In the genomic region with DNA sequence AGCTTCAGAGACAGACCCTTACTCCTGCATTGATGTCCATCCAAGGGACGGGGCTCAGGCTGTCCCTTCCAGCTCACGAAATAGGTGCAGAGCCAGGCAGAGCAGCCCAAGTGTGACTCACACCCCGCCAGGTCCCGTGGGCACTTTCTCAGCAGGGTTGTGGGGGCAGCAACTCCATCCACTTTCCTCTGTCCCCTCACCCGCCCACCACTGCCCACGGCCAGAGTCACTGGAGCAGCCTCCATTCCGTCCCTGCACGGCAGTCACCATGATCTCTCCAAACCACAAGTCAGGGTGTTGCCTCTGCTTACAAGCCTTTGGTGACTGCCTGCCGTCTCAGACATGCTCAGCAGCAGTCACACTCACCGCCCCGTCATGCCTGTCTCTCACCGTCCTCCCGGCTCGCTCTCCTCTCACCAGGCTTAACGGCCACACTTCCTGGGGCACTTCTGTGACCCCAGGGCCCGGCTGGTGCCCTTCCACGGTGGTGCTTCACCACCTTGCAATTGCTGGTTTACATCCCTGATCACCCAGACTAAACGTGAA, we compare ENCODE assay signal across 8 cellular contexts. TPM values are rescaled to one million over a fixed set of nuclear protein-coding genes. Genes with fewer than 3 reads are reported as not detected.
DNase-seq lines count a peak whose midpoint lies in the region; ATAC-seq and TF ChIP-seq lines count a peak whose summit lies in the region.

No MANE protein-coding gene starts in this region.

- no peak overlapping the region for H3K27ac ChIP-seq in GM23338 (ENCODE audit: low read depth)

- H3K9me2 ChIP-seq in GM23338 (ENCODE audit: insufficient read depth): no peaks in the 10 kb centered on the region

- no peak for DNase-seq in GM23338 (ENCODE audit: low spot score)
- DNase-seq in activated CD4-positive, alpha-beta T cell treated with anti-CD3 and anti-CD28 coated beads, Interleukin-2, amount 10 ng/mL, durations not matched to agents 24 days and 14 days: peak; percentile 81
- peak; percentile 92 for DNase-seq in epithelial cell of esophagus (ENCODE audit: low read depth)
- peak in 2 of 3 donors; percentile 33 to 36 for DNase-seq in stimulated activated CD4-positive, alpha-beta T cell treated with anti-CD3 and anti-CD28 coated beads, Interleukin-12 subunit alpha, Interleukin-12 subunit beta, amount 100 ng/mL, for 48 hours (ENCODE audit: low read depth in 2 of 3, low spot score in 1 of 3)
- no peak for DNase-seq in glutamatergic neuron
- no peak for DNase-seq in retina
- no peak for DNase-seq in type B pancreatic cell (ENCODE audit: extremely low spot score, unreplicated experiment)

- H3K4me3 ChIP-seq in GM23338 (no peak overlapping the region), epithelial cell of esophagus (ENCODE audit: low read length) (no peak overlapping the region)

- H3K27me3 Mint-ChIP-seq in GM23338 (ENCODE audit: insufficient read depth, low read depth, poor library complexity) (peaks cover 6% of the 10 kb centered on the region), glutamatergic neuron (ENCODE audit: unreplicated experiment) (peaks cover 2% of the 10 kb centered on the region), type B pancreatic cell (no peaks in the 10 kb centered on the region)
- H3K27me3 Mint-ChIP-seq in activated CD4-positive, alpha-beta T cell treated with anti-CD3 and anti-CD28 coated beads, Interleukin-2, amount 10 ng/mL, durations not matched to agents 24 days and 14 days: peaks cover 17% of the 10 kb centered on the region

- no peak overlapping the region for H3K4me3 Mint-ChIP-seq in GM23338
- H3K4me3 Mint-ChIP-seq in activated CD4-positive, alpha-beta T cell treated with anti-CD3 and anti-CD28 coated beads, Interleukin-2, amount 10 ng/mL, durations not matched to agents 24 days and 14 days: peak overlapping the region; percentile 59
- no peak overlapping the region for H3K4me3 Mint-ChIP-seq in glutamatergic neuron (ENCODE audit: unreplicated experiment)
- H3K4me3 Mint-ChIP-seq in type B pancreatic cell: no peak overlapping the region

- TF ChIP-seq CTCF in GM23338 (conservative IDR thresholded peaks at IDR 0.05; ENCODE audit: low read depth in 2 of 2) (no peak), epithelial cell of esophagus (IDR thresholded peaks at IDR 0.05; ENCODE audit: insufficient read depth, low read depth, low read length, missing control alignments) (no peak), glutamatergic neuron (IDR thresholded peaks at IDR 0.05; ENCODE audit: partially characterized antibody, unreplicated experiment) (no peak), type B pancreatic cell (conservative IDR thresholded peaks at IDR 0.05) (no peak)

- H3F3A ChIP-seq in GM23338 (replicated peaks; ENCODE audit: low read depth): no peaks in the 10 kb centered on the region

- H3K4me1 Mint-ChIP-seq in GM23338 (peaks cover 17% of the 10 kb centered on the region), glutamatergic neuron (ENCODE audit: low read depth, unreplicated experiment) (peaks cover 14% of the 10 kb centered on the region), type B pancreatic cell (ENCODE audit: unreplicated experiment) (peaks cover 53% of the 10 kb centered on the region)
- H3K4me1 Mint-ChIP-seq in activated CD4-positive, alpha-beta T cell treated with anti-CD3 and anti-CD28 coated beads, Interleukin-2, amount 10 ng/mL, durations not matched to agents 24 days and 14 days: peaks cover 28% of the 10 kb centered on the region

- peak overlapping the region; percentile 72; the same call in 1 of the 2 replicates for H2AFZ ChIP-seq in GM23338

- H3K27me3 ChIP-seq in GM23338 (ENCODE audit: insufficient read depth): no peaks in the 10 kb centered on the region

- H3K4me1 ChIP-seq in GM23338 (ENCODE audit: insufficient read depth): peaks cover 3% of the 10 kb centered on the region; the same call in 1 of the 2 replicates

- H3K4me2 ChIP-seq in GM23338: no peak overlapping the region

- ATAC-seq in GM23338: no peak
- no peak for ATAC-seq in GM21367 (IDR thresholded peaks at IDR 0.05; ENCODE audit: unreplicated experiment)

- H3K9me3 Mint-ChIP-seq in GM23338: no peaks in the 10 kb centered on the region
- peaks cover 4% of the 10 kb centered on the region for H3K9me3 Mint-ChIP-seq in activated CD4-positive, alpha-beta T cell treated with anti-CD3 and anti-CD28 coated beads, Interleukin-2, amount 10 ng/mL, durations not matched to agents 24 days and 14 days
- peaks cover 8% of the 10 kb centered on the region for H3K9me3 Mint-ChIP-seq in glutamatergic neuron (ENCODE audit: unreplicated experiment)
- H3K9me3 Mint-ChIP-seq in type B pancreatic cell: no peaks in the 10 kb centered on the region

- H3K27ac Mint-ChIP-seq in GM23338 (no peak overlapping the region), glutamatergic neuron (ENCODE audit: unreplicated experiment) (no peak overlapping the region), type B pancreatic cell (no peak overlapping the region)
- H3K27ac Mint-ChIP-seq in activated CD4-positive, alpha-beta T cell treated with anti-CD3 and anti-CD28 coated beads, Interleukin-2, amount 10 ng/mL, durations not matched to agents 24 days and 14 days: peak overlapping the region; percentile 82

- intact Hi-C loops in activated CD4-positive, alpha-beta T cell treated with anti-CD3 and anti-CD28 coated beads, Interleukin-2, amount 10 ng/mL, durations not matched to agents 24 days and 14 days (cut with micrococcal nuclease): no loop called here

- no peaks in the 10 kb centered on the region for H3K79me2 ChIP-seq in GM23338 (replicated peaks; ENCODE audit: insufficient read depth)

- H4K20me1 ChIP-seq in GM23338 (replicated peaks; ENCODE audit: insufficient read depth): no peaks in the 10 kb centered on the region

- no peaks in the 10 kb centered on the region for H3K36me3 ChIP-seq in GM23338 (ENCODE audit: insufficient read depth)

- H3K36me3 Mint-ChIP-seq in GM23338 (ENCODE audit: low read depth) (no peaks in the 10 kb centered on the region; the same call in 2 of the 3 replicates), glutamatergic neuron (ENCODE audit: unreplicated experiment) (no peaks in the 10 kb centered on the region), type B pancreatic cell (no peaks in the 10 kb centered on the region)
- H3K36me3 Mint-ChIP-seq in activated CD4-positive, alpha-beta T cell treated with anti-CD3 and anti-CD28 coated beads, Interleukin-2, amount 10 ng/mL, durations not matched to agents 24 days and 14 days (ENCODE audit: low read depth): peaks cover under 1% of the 10 kb centered on the region

TF ChIP-seq in GM23338, 12 proteins besides CTCF, POLR2A, EP300 and RAD21 (continues in another document):
- TF ChIP-seq POLR2AphosphoS5 (IDR thresholded peaks at IDR 0.05; ENCODE audit: low read depth) (no peak), NANOG (IDR thresholded peaks at IDR 0.05; ENCODE audit: borderline replicate concordance) (no peak), EZH2phosphoT487 (IDR thresholded peaks at IDR 0.05; ENCODE audit: unreplicated experiment) (no peak), ZNF331 (CRISPR knock-in tag; IDR thresholded peaks at IDR 0.05; ENCODE audit: low read depth) (no peak), CREB1 (CRISPR knock-in tag; IDR thresholded peaks at IDR 0.05; ENCODE audit: low read depth) (no peak), STAT1 (IDR thresholded peaks at IDR 0.05; ENCODE audit: unreplicated experiment) (no peak), JUNB (IDR thresholded peaks at IDR 0.05; ENCODE audit: unreplicated experiment) (no peak), EZH2 (IDR thresholded peaks at IDR 0.05; ENCODE audit: low read depth, unreplicated experiment) (no peak), ZNF114 (CRISPR knock-in tag; IDR thresholded peaks at IDR 0.05) (no peak)
- TF ChIP-seq, protein P1, sequence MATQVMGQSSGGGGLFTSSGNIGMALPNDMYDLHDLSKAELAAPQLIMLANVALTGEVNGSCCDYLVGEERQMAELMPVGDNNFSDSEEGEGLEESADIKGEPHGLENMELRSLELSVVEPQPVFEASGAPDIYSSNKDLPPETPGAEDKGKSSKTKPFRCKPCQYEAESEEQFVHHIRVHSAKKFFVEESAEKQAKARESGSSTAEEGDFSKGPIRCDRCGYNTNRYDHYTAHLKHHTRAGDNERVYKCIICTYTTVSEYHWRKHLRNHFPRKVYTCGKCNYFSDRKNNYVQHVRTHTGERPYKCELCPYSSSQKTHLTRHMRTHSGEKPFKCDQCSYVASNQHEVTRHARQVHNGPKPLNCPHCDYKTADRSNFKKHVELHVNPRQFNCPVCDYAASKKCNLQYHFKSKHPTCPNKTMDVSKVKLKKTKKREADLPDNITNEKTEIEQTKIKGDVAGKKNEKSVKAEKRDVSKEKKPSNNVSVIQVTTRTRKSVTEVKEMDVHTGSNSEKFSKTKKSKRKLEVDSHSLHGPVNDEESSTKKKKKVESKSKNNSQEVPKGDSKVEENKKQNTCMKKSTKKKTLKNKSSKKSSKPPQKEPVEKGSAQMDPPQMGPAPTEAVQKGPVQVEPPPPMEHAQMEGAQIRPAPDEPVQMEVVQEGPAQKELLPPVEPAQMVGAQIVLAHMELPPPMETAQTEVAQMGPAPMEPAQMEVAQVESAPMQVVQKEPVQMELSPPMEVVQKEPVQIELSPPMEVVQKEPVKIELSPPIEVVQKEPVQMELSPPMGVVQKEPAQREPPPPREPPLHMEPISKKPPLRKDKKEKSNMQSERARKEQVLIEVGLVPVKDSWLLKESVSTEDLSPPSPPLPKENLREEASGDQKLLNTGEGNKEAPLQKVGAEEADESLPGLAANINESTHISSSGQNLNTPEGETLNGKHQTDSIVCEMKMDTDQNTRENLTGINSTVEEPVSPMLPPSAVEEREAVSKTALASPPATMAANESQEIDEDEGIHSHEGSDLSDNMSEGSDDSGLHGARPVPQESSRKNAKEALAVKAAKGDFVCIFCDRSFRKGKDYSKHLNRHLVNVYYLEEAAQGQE (IDR thresholded peaks at IDR 0.05; ENCODE audit: unreplicated experiment): no peak
- TF ChIP-seq, protein P2, sequence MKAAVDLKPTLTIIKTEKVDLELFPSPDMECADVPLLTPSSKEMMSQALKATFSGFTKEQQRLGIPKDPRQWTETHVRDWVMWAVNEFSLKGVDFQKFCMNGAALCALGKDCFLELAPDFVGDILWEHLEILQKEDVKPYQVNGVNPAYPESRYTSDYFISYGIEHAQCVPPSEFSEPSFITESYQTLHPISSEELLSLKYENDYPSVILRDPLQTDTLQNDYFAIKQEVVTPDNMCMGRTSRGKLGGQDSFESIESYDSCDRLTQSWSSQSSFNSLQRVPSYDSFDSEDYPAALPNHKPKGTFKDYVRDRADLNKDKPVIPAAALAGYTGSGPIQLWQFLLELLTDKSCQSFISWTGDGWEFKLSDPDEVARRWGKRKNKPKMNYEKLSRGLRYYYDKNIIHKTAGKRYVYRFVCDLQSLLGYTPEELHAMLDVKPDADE (IDR thresholded peaks at IDR 0.05): no peak

RNA-seq across cellular contexts. Expression of a gene that starts 39.3 kb away (rescaled TPM):
- total RNA-seq in GM23338 (2014; rRNA removed; shearing (Covaris generic)): not detected in 2 replicates
- polyA plus RNA-seq in GM23338 (2016; fragmentation: Nextera tagmentation; extraction: Ambion mirVana): not detected in 2 replicates
- not detected in 2 replicates for total RNA-seq in activated CD4-positive, alpha-beta T cell treated with anti-CD3 and anti-CD28 coated beads, Interleukin-2, amount 10 ng/mL, durations not matched to agents 24 days and 14 days
- total RNA-seq in glutamatergic neuron (ENCODE audit: unreplicated experiment) (not detected), type B pancreatic cell (ENCODE audit: low replicate concordance) (not detected in 2 replicates)

Comparison
In these comparisons a context has a peak if more than half of its experiments do, and no peak if none do; other contexts are left out.
1. DNase-seq: peak in activated CD4-positive, alpha-beta T cell treated with anti-CD3 and anti-CD28 coated beads, Interleukin-2, amount 10 ng/mL, durations not matched to agents 24 days and 14 days (single experiment), epithelial cell of esophagus (single experiment) and stimulated activated CD4-positive, alpha-beta T cell treated with anti-CD3 and anti-CD28 coated beads, Interleukin-12 subunit alpha, Interleukin-12 subunit beta, amount 100 ng/mL, for 48 hours (2 of 3); none in GM23338 (single experiment), glutamatergic neuron (single experiment), retina (single experiment) and type B pancreatic cell (single experiment).